9 cellular contexts compared by ENCODE assay signal in the genomic region with DNA sequence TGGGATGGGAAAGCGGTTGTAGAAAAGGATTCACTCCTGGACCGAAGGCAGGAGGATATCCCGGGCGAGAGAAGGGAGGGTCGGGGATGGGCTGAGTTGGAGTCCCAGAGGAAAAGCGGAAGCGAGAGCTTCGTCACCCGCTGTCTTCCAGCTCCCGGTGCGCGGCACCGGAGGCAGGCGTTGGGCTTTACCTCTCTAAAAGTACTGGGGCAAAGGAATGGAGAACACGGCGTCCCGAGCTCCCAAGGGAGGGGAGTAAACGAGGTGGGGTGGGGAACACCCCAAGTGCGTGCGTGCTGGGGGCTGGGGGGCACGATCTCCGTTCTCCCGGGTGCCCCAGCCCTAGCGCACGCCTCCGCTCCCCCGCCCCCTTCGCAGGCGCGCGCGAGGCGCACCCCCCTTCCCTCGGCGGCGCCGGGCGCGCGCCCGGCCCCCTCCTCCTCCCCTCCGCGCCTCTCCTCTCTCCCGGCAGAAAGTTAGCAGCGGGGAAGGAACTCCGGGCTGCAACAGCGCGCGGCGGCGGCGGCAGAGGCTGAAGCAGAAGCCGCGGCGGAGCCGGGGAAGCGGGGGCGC. TPM values are rescaled to one million over a fixed set of nuclear protein-coding genes. Genes with fewer than 3 reads are reported as not detected.
DNase-seq lines count a peak whose midpoint lies in the region; ATAC-seq, FAIRE-seq and TF ChIP-seq lines count a peak whose summit lies in the region.
"Had no signal": no experiment of that assay in that cellular context is flagged by ENCODE, and none has a peak within 500 bp of the region (broad histone marks: within the 10 kb centered on the region; RNA-seq: fewer than 3 reads in every experiment).

HS3ST4 (plus strand) TSS at position 441 of the 573 bp plus-strand sequence.

- H3K27me3 Mint-ChIP-seq in activated naive CD4-positive, alpha-beta T cell treated with anti-CD3 and anti-CD28 coated beads, Interleukin-2, amount 50 U/mL, for 24 hours = peaks cover 47% of the 10 kb centered on the region
- peaks cover 47% of the 10 kb centered on the region for H3K27me3 Mint-ChIP-seq in activated naive CD4-positive, alpha-beta T cell treated with anti-CD3 and anti-CD28 coated beads for 36 hours (ENCODE audit: low read depth)
- peaks cover 83% of the 10 kb centered on the region for H3K27me3 Mint-ChIP-seq in T-helper 17 cell

- DNase-seq in activated naive CD4-positive, alpha-beta T cell treated with anti-CD3 and anti-CD28 coated beads for 36 hours = no peak
- DNase-seq in T-helper 17 cell = no peak
- DNase-seq in kidney epithelial cell (ENCODE audit: low read depth) = no peak
- DNase-seq in GM19239 (ENCODE audit: insufficient read length, low spot score) = no peak
- DNase-seq in H4 (ENCODE audit: low spot score) = no peak

- no peaks in the 10 kb centered on the region for H3K9me3 ChIP-seq in T-helper 17 cell (ENCODE audit: control insufficient read depth, low read length, poor library complexity, severe bottlenecking)

- H3K4me3 Mint-ChIP-seq in activated naive CD4-positive, alpha-beta T cell treated with anti-CD3 and anti-CD28 coated beads, Interleukin-2, amount 50 U/mL, for 24 hours = peak within 1 kb of the TSS; percentile 20
- no peak within 1 kb of the TSS for H3K4me3 Mint-ChIP-seq in activated naive CD4-positive, alpha-beta T cell treated with anti-CD3 and anti-CD28 coated beads for 36 hours
- peak within 1 kb of the TSS; percentile 85 for H3K4me3 Mint-ChIP-seq in T-helper 17 cell

- no peaks in the 10 kb centered on the region for H3K36me3 ChIP-seq in kidney epithelial cell (ENCODE audit: control insufficient read depth, insufficient read depth, low read length)

- no peak within 1 kb of the TSS for H3K27ac ChIP-seq in temporal lobe (ENCODE audit: low read depth, low read length)
- H3K27ac ChIP-seq: HL-60 had no signal

- CTCF ChIA-PET in activated naive CD4-positive, alpha-beta T cell treated with anti-CD3 and anti-CD28 coated beads for 36 hours (lab: Charles Lee) = no interaction called here

- peaks cover 16% of the 10 kb centered on the region for H3K4me1 Mint-ChIP-seq in activated naive CD4-positive, alpha-beta T cell treated with anti-CD3 and anti-CD28 coated beads, Interleukin-2, amount 50 U/mL, for 24 hours
- peaks cover 17% of the 10 kb centered on the region for H3K4me1 Mint-ChIP-seq in activated naive CD4-positive, alpha-beta T cell treated with anti-CD3 and anti-CD28 coated beads for 36 hours (ENCODE audit: low read depth)
- peaks cover 10% of the 10 kb centered on the region for H3K4me1 Mint-ChIP-seq in T-helper 17 cell

- H3K27ac Mint-ChIP-seq in activated naive CD4-positive, alpha-beta T cell treated with anti-CD3 and anti-CD28 coated beads, Interleukin-2, amount 50 U/mL, for 24 hours = no peak within 1 kb of the TSS
- no peak within 1 kb of the TSS for H3K27ac Mint-ChIP-seq in activated naive CD4-positive, alpha-beta T cell treated with anti-CD3 and anti-CD28 coated beads for 36 hours
- no peak within 1 kb of the TSS for H3K27ac Mint-ChIP-seq in T-helper 17 cell

- intact Hi-C loops in activated naive CD4-positive, alpha-beta T cell treated with anti-CD3 and anti-CD28 coated beads for 36 hours (cut with micrococcal nuclease) = no loop called here

- peaks cover 47% of the 10 kb centered on the region for H3K27me3 ChIP-seq in kidney epithelial cell (ENCODE audit: control insufficient read depth, insufficient read depth, low read length)

- H3K36me3 Mint-ChIP-seq in activated naive CD4-positive, alpha-beta T cell treated with anti-CD3 and anti-CD28 coated beads, Interleukin-2, amount 50 U/mL, for 24 hours = no peaks in the 10 kb centered on the region
- H3K36me3 Mint-ChIP-seq in activated naive CD4-positive, alpha-beta T cell treated with anti-CD3 and anti-CD28 coated beads for 36 hours (ENCODE audit: low read depth) = no peaks in the 10 kb centered on the region
- no peaks in the 10 kb centered on the region for H3K36me3 Mint-ChIP-seq in T-helper 17 cell (ENCODE audit: low read depth)

- no peak for TF ChIP-seq CTCF in kidney epithelial cell (IDR thresholded peaks at IDR 0.05; ENCODE audit: insufficient read depth, low read length, poor library complexity, severe bottlenecking)

- no peak for FAIRE-seq in GM19239 (lab: Jason Lieb, UNC)

- ATAC-seq in T-helper 17 cell = no peak
- ATAC-seq in GM19351 (IDR thresholded peaks at IDR 0.05; ENCODE audit: unreplicated experiment) = no peak

- H3K9me3 Mint-ChIP-seq in activated naive CD4-positive, alpha-beta T cell treated with anti-CD3 and anti-CD28 coated beads, Interleukin-2, amount 50 U/mL, for 24 hours = peaks cover 5% of the 10 kb centered on the region
- no peaks in the 10 kb centered on the region for H3K9me3 Mint-ChIP-seq in activated naive CD4-positive, alpha-beta T cell treated with anti-CD3 and anti-CD28 coated beads for 36 hours

- peak within 1 kb of the TSS; percentile 37 for H3K4me3 ChIP-seq in kidney epithelial cell (ENCODE audit: low read depth, low read length)

RNA-seq across cellular contexts. Expression of gene HS3ST4, which starts in this region (rescaled TPM):
- total RNA-seq in activated naive CD4-positive, alpha-beta T cell treated with anti-CD3 and anti-CD28 coated beads for 36 hours = not detected
- total RNA-seq in T-helper 17 cell (not detected), kidney epithelial cell (0.21 TPM in 1 of 2 replicates, not detected in the other), temporal lobe (13.5 TPM)
- 0.04 TPM in 1 of 2 replicates, not detected in the other for total RNA-seq in H4 (2014; rRNA removed; shearing (Covaris generic))

Comparison
In these comparisons a context has a peak if more than half of its experiments do, and no peak if none do; other contexts are left out.
1. RNA of gene HS3ST4 (total RNA-seq): 13.5 TPM in temporal lobe (single experiment); 0.21 TPM in kidney epithelial cell, not detected in activated naive CD4-positive, alpha-beta T cell treated with anti-CD3 and anti-CD28 coated beads for 36 hours, not detected in T-helper 17 cell and 0.04 TPM in H4; every median in the first group is over 10 times any median in the second.